ENCODE assay signal across 8 cellular contexts in genomic region chr6:12008366-12009179, GRCh38. TPM values are rescaled to one million over a fixed set of nuclear protein-coding genes. Genes with fewer than 3 reads are reported as not detected.
DNase-seq lines count a peak whose midpoint lies in the region; ATAC-seq, FAIRE-seq and TF ChIP-seq lines count a peak whose summit lies in the region.

No MANE protein-coding gene starts in this region.

- H3K27me3 ChIP-seq in body of pancreas (no peaks in the 10 kb centered on the region), iPS-15b (ENCODE audit: control insufficient read depth, insufficient read depth, low read length) (peaks cover 3% of the 10 kb centered on the region), skeletal muscle satellite cell (ENCODE audit: control insufficient read depth, insufficient read depth, low read length) (no peaks in the 10 kb centered on the region)

- ATAC-seq in HG02763 (IDR thresholded peaks at IDR 0.05; ENCODE audit: unreplicated experiment) = peak; percentile 18
- ATAC-seq in body of pancreas = peak; percentile 61

- peak; percentile 81 for FAIRE-seq in GM12892 (lab: Jason Lieb, UNC)

- H3K4me1 ChIP-seq in body of pancreas (peaks cover 33% of the 10 kb centered on the region), iPS-15b (ENCODE audit: control insufficient read depth, insufficient read depth, low read length) (peaks cover 5% of the 10 kb centered on the region), skeletal muscle satellite cell (ENCODE audit: control insufficient read depth, insufficient read depth, low read length) (peaks cover 20% of the 10 kb centered on the region)

- 0 to 1% methylated on average over 47 to 60 of the region's 60 CpGs for WGBS in body of pancreas, 2 donors

- H3K4me2 ChIP-seq in skeletal muscle satellite cell (ENCODE audit: low read length) = peak overlapping the region; percentile 86

- TF ChIP-seq CTCF in body of pancreas (IDR thresholded peaks at IDR 0.05) = no peak

- no peaks in the 10 kb centered on the region for H3K36me3 ChIP-seq in body of pancreas (replicated peaks in 1 of 2; ENCODE audit: insufficient read depth in 1 of 2, low read depth in 2 of 2)
- H3K36me3 ChIP-seq in iPS-15b (ENCODE audit: control insufficient read depth, insufficient read depth, low read length) = no peaks in the 10 kb centered on the region
- no peaks in the 10 kb centered on the region for H3K36me3 ChIP-seq in skeletal muscle satellite cell (ENCODE audit: insufficient read depth, low read length)

- TF ChIP-seq POLR2A in GM12892 (IDR thresholded peaks at IDR 0.05; ENCODE audit: low read depth, low read length) = peak; percentile 91
- TF ChIP-seq POLR2A in body of pancreas (IDR thresholded peaks at IDR 0.05) = peak; percentile 42 to 85 (median 84)

- H3K27ac ChIP-seq in body of pancreas = peak overlapping the region; percentile 94 to 99 (median 98)

- H3K4me3 ChIP-seq in body of pancreas = peak overlapping the region; percentile 55 to 80
- H3K4me3 ChIP-seq in iPS-15b (ENCODE audit: low read depth, low read length) = peak overlapping the region; percentile 65
- H3K4me3 ChIP-seq in skeletal muscle satellite cell (ENCODE audit: low read length) = peak overlapping the region; percentile 87

- H3K9ac ChIP-seq in iPS-15b (ENCODE audit: low read depth, low read length) = no peak overlapping the region
- H3K9ac ChIP-seq in skeletal muscle satellite cell (ENCODE audit: low read depth, low read length) = peak overlapping the region; percentile 96

- H3K9me3 ChIP-seq in body of pancreas (no peaks in the 10 kb centered on the region), iPS-15b (ENCODE audit: control insufficient read depth, insufficient read depth, low read length) (no peaks in the 10 kb centered on the region), skeletal muscle satellite cell (replicated peaks; ENCODE audit: low read length) (no peaks in the 10 kb centered on the region)

- intact Hi-C loops in body of pancreas (cut with DNase I) = no loop called here

- DNase-seq in GM12892 (ENCODE audit: insufficient read length) = peak; percentile 55
- DNase-seq in NCI-H2029 treated with DMSO at 0.1 percent for 48 hours (lab: John Stamatoyannopoulos, UW) = peak; percentile 61
- DNase-seq in UCSD-AML1 (lab: John Stamatoyannopoulos, UW; ENCODE audit: unreplicated experiment) = peak; percentile 75
- DNase-seq in body of pancreas = peak; percentile 81 to 89 (median 87)
- no peak for DNase-seq in GM19240 (ENCODE audit: insufficient read length, low spot score)

RNA-seq across cellular contexts. Expression of gene HIVEP1, which starts 3.5 kb away (rescaled TPM):
- polyA plus RNA-seq in GM12892 (2012; ENCODE audit: missing spikeins) = 19.0 TPM
- total RNA-seq in body of pancreas = 10 to 100 TPM; 12.5 to 15.2 TPM
- total RNA-seq in skeletal muscle satellite cell (2012; rRNA removed) = 4.2 and 5.6 TPM in 2 replicates
